Comparison of ENCODE assay signal across 20 cellular contexts in the genomic region with DNA sequence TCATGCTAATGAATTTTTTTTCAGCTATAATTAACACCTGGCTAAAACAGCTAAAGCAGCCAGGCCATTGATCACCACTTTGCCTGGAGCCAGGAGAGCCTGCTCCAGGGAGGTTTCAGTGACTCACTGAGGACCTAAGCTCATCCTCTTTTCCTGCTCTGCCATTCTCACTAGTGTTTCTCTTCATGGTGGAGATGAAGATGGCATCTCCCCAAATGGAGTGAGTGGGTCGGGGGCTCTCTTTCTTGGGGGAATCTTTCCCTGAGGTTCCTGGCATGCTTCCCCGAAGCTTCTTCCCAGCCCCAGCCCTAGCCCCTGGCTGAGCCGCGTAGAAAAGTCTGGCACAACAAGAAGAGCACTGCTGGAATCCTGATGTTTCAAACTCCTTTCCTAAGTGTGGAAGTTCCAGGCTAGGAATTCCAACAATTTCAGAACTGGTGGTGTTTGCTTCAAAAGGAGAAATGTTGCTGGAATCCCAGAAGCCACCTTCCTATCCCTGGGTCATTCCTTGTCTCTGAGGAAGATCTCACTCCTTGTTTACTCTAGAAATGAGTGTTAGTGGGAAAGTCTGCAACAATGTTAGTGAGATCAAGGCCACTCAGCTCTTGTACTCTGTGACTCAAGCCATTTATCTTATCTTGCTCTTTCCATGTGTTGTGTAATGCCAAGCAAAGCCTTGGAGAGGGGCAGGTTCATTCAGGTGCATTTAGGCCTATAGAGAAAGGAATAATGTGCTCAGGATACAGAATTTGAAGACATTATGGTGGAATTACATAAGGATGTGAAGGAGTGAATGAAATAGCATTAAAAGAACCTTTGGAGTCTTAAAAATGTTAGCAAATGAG. TPM values are rescaled to one million over a fixed set of nuclear protein-coding genes. Genes with fewer than 3 reads are reported as not detected.
DNase-seq lines count a peak whose midpoint lies in the region; ATAC-seq, FAIRE-seq and TF ChIP-seq lines count a peak whose summit lies in the region.
"Had no signal": no experiment of that assay in that cellular context is flagged by ENCODE, and none has a peak within 500 bp of the region (broad histone marks: within the 10 kb centered on the region; RNA-seq: fewer than 3 reads in every experiment).

No MANE protein-coding gene starts in this region.

- CTCF ChIA-PET in RWPE1 (lab: Yijun Ruan, JAX) = interaction anchor here (0.6 kb wide), 1 partner anchor 11 kb away, joined by 3 read pairs; no protein-coding TSS in a partner anchor

- POLR2A ChIA-PET in RWPE1 (lab: Yijun Ruan, JAX; ENCODE audit: low non-redundant PET) = no interaction called here

- H3K27ac Mint-ChIP-seq in GM23338 = no peak overlapping the region
- H3K27ac Mint-ChIP-seq: CD8-positive, alpha-beta T cell; effector memory CD8-positive, alpha-beta T cell had no signal

- 39 to 51% methylated on average over 4 of the region's 4 CpGs for WGBS in pancreas, 2 donors
- 38 to 46% methylated on average over 4 of the region's 4 CpGs for WGBS in aorta, 2 donors

- H3K27me3 Mint-ChIP-seq in GM23338 (ENCODE audit: insufficient read depth, low read depth, poor library complexity) = peaks cover 3% of the 10 kb centered on the region

- peaks cover 16% of the 10 kb centered on the region for H3K4me1 ChIP-seq in GM23338 (ENCODE audit: insufficient read depth)
- peaks cover 7 to 20% (median 18%) of the 10 kb centered on the region in 3 donors for H3K4me1 ChIP-seq in pancreas
- H3K4me1 ChIP-seq in aorta (ENCODE audit: control insufficient read depth in 1 of 2, insufficient read depth in 2 of 2, low read length in 2 of 2) = no peaks in the 10 kb centered on the region

- peaks cover 29% of the 10 kb centered on the region for H3K4me1 Mint-ChIP-seq in GM23338
- H3K4me1 Mint-ChIP-seq: naive B cell had no signal

- H3K4me3 ChIP-seq in GM23338 = no peak overlapping the region
- H3K4me3 ChIP-seq in SK-N-MC = no peak overlapping the region
- no peak overlapping the region for H3K4me3 ChIP-seq in fibroblast of pulmonary artery (replicated peaks; ENCODE audit: low read depth, low read length)
- no peak overlapping the region for H3K4me3 ChIP-seq in pancreas
- H3K4me3 ChIP-seq in aorta (ENCODE audit: low read length in 2 of 2) = no peak overlapping the region

- H3K9me3 Mint-ChIP-seq in GM23338 = no peaks in the 10 kb centered on the region
- H3K9me3 Mint-ChIP-seq: CD8-positive, alpha-beta T cell; effector memory CD8-positive, alpha-beta T cell; naive B cell had no signal

- TF ChIP-seq CTCF in GM23338 (conservative IDR thresholded peaks at IDR 0.05; ENCODE audit: low read depth in 2 of 2) (no peak), fibroblast of pulmonary artery (IDR thresholded peaks at IDR 0.05; ENCODE audit: low read length, missing control alignments) (no peak), pancreas (IDR thresholded peaks at IDR 0.05) (no peak), RWPE1 (conservative IDR thresholded peaks at IDR 0.05; ENCODE audit: low read depth) (no peak)

- intact Hi-C loops in pancreas (cut with DNase I) = no loop called here
- intact Hi-C loops in aorta (cut with DNase I) = no loop called here

- H3K9me3 ChIP-seq in SK-N-MC (ENCODE audit: low read depth, low read length) (no peaks in the 10 kb centered on the region), pancreas (no peaks in the 10 kb centered on the region), aorta (ENCODE audit: control insufficient read depth, low read length) (no peaks in the 10 kb centered on the region)

- H3K4me3 Mint-ChIP-seq in GM23338 = no peak overlapping the region
- H3K4me3 Mint-ChIP-seq: CD8-positive, alpha-beta T cell; effector memory CD8-positive, alpha-beta T cell; naive B cell had no signal

- no peak overlapping the region for H3K9ac ChIP-seq in SK-N-MC (ENCODE audit: insufficient read length)

- H3K4me2 ChIP-seq in GM23338 = no peak overlapping the region

- H3K27ac ChIP-seq in GM23338 (ENCODE audit: low read depth) (no peak overlapping the region), SK-N-MC (0 out of 2 replicates have a peak overlapping the region, but pooled peaks have one; percentile 45), pancreas (no peak overlapping the region), aorta (ENCODE audit: low read depth in 1 of 2, low read length in 2 of 2) (no peak overlapping the region), RWPE1 (no peak overlapping the region)

- H3K9me2 ChIP-seq in GM23338 (ENCODE audit: insufficient read depth) = peaks cover 3% of the 10 kb centered on the region; the same call in 1 of the 2 replicates

- peak overlapping the region; percentile 72 for H2AFZ ChIP-seq in GM23338

- H4K20me1 ChIP-seq in GM23338 (replicated peaks; ENCODE audit: insufficient read depth) = no peaks in the 10 kb centered on the region

- DNase-seq in GM23338 (ENCODE audit: low spot score) = peak; percentile 22
- DNase-seq in SK-N-MC (ENCODE audit: low read depth, low spot score) = no peak
- peak; percentile 48 for DNase-seq in fibroblast of pulmonary artery (ENCODE audit: low read depth)
- DNase-seq in pancreas = peak in 2 of 6 donors; percentile 11 to 29
- DNase-seq in aorta = no peak
- DNase-seq in RWPE1 (ENCODE audit: low spot score) = no peak
- DNase-seq in NCI-H2171 (lab: John Stamatoyannopoulos, UW) = no peak
- DNase-seq: CD8-positive, alpha-beta T cell; effector memory CD8-positive, alpha-beta T cell; GDM1; left cardiac atrium; naive B cell; NCI-H1930; NCI-H774; stimulated activated CD4-positive, alpha-beta T cell treated with anti-CD3 and anti-CD28 coated beads, Interleukin-4, amount 100 ng/mL, for 24 hours had no signal

- H3K79me2 ChIP-seq in GM23338 (replicated peaks; ENCODE audit: insufficient read depth) = no peaks in the 10 kb centered on the region

- no peaks in the 10 kb centered on the region for H3K36me3 Mint-ChIP-seq in GM23338 (ENCODE audit: low read depth)
- H3K36me3 Mint-ChIP-seq: CD8-positive, alpha-beta T cell; naive B cell had no signal

- no peaks in the 10 kb centered on the region for H3K36me3 ChIP-seq in GM23338 (ENCODE audit: insufficient read depth)
- H3K36me3 ChIP-seq in SK-N-MC (ENCODE audit: insufficient read depth, low read length) = no peaks in the 10 kb centered on the region
- H3K36me3 ChIP-seq in pancreas = no peaks in the 10 kb centered on the region
- no peaks in the 10 kb centered on the region for H3K36me3 ChIP-seq in aorta (ENCODE audit: control insufficient read depth in 1 of 2, insufficient read depth in 2 of 2, low read length in 1 of 2)

- no peaks in the 10 kb centered on the region for H3F3A ChIP-seq in GM23338 (replicated peaks; ENCODE audit: low read depth)

- H3K27me3 ChIP-seq in GM23338 (ENCODE audit: insufficient read depth) = no peaks in the 10 kb centered on the region
- no peaks in the 10 kb centered on the region for H3K27me3 ChIP-seq in pancreas
- H3K27me3 ChIP-seq in aorta (ENCODE audit: control insufficient read depth in 1 of 2, insufficient read depth in 2 of 2, low read length in 1 of 2) = no peaks in the 10 kb centered on the region

- no peak for FAIRE-seq in pancreas (lab: Jason Lieb, UNC)
- FAIRE-seq: GM19239, H54, urothelium cell line had no signal

- ATAC-seq in GM23338 (no peak), pancreas (peak; percentile 86 to 92 (median 88)), aorta (ENCODE audit: low FRiP score) (no peak), GM19351 (IDR thresholded peaks at IDR 0.05; ENCODE audit: unreplicated experiment) (no peak)
- ATAC-seq: CD8-positive, alpha-beta T cell; effector memory CD8-positive, alpha-beta T cell had no signal

TF ChIP-seq in GM23338, 12 proteins besides CTCF, POLR2A, EP300 and RAD21:
- TF ChIP-seq POLR2AphosphoS5 (IDR thresholded peaks at IDR 0.05; ENCODE audit: low read depth) (no peak), CREB1 (CRISPR knock-in tag; IDR thresholded peaks at IDR 0.05; ENCODE audit: low read depth) (no peak), EZH2phosphoT487 (IDR thresholded peaks at IDR 0.05; ENCODE audit: unreplicated experiment) (no peak), EZH2 (IDR thresholded peaks at IDR 0.05; ENCODE audit: low read depth, unreplicated experiment) (no peak)
- TF ChIP-seq, protein P1, sequence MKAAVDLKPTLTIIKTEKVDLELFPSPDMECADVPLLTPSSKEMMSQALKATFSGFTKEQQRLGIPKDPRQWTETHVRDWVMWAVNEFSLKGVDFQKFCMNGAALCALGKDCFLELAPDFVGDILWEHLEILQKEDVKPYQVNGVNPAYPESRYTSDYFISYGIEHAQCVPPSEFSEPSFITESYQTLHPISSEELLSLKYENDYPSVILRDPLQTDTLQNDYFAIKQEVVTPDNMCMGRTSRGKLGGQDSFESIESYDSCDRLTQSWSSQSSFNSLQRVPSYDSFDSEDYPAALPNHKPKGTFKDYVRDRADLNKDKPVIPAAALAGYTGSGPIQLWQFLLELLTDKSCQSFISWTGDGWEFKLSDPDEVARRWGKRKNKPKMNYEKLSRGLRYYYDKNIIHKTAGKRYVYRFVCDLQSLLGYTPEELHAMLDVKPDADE (IDR thresholded peaks at IDR 0.05) = no peak

RNA-seq across cellular contexts. Expression of a gene that starts 26.0 kb away (rescaled TPM):
- not detected in 2 replicates for total RNA-seq in GM23338 (2014; rRNA removed; shearing (Covaris generic))
- not detected in 2 replicates for polyA plus RNA-seq in GM23338 (2016; fragmentation: Nextera tagmentation; extraction: Ambion mirVana)
- total RNA-seq in pancreas = under 1 TPM in 1 of 6 donors, not detected in 5; 0.03 TPM
- not detected for polyA plus RNA-seq in pancreas
- total RNA-seq in aorta = under 1 TPM; 0.13 to 0.15 TPM
- polyA plus RNA-seq in aorta = not detected
- total RNA-seq: glomerular endothelial cell had no signal

Comparison
In these comparisons a context has a peak if more than half of its experiments do, and no peak if none do; other contexts are left out.
1. ATAC-seq: peak in pancreas (4 of 4); none in GM23338 (single experiment), aorta (single experiment) and GM19351 (single experiment).
2. DNase-seq: peak in GM23338 (single experiment) and fibroblast of pulmonary artery (single experiment); none in SK-N-MC (single experiment), aorta (0 of 2), RWPE1 (single experiment) and NCI-H2171 (single experiment).